ENCODE assay signal across 8 cellular contexts in the genomic region with DNA sequence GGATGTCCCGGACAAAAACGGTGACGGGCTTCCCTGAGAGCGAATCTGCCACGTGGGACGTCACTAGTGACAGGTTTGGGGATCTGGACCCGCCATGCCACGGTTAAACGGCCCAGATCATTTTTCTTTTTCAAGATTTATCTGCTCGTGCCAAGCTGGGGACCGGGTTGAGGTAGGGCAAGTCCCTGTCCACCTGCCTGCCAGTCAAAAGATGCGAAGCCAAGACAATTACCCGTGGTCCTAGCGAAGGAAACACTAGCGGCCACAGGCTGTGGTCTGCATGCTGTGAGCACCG. TPM values are rescaled to one million over a fixed set of nuclear protein-coding genes. Genes with fewer than 3 reads are reported as not detected.
DNase-seq lines count a peak whose midpoint lies in the region; ATAC-seq, FAIRE-seq and TF ChIP-seq lines count a peak whose summit lies in the region.

No MANE protein-coding gene starts in this region.

- H3K79me2 ChIP-seq in endothelial cell of umbilical vein (ENCODE audit: control insufficient read depth, insufficient read depth, low read length): no peaks in the 10 kb centered on the region

- DNase-seq in NT2/D1 (ENCODE audit: low read depth, low spot score) (no peak), endothelial cell of umbilical vein (ENCODE audit: low read depth, low spot score) (no peak), osteocyte (ENCODE audit: extremely low spot score, unreplicated experiment) (no peak), retina (no peak)

- BruUV-seq in endothelial cell of umbilical vein (replicated peaks; lab: Mats Ljungman, UMichigan): no TSS peak

- no peaks in the 10 kb centered on the region for H4K20me1 ChIP-seq in endothelial cell of umbilical vein (replicated peaks; ENCODE audit: control insufficient read depth, extremely low read depth, insufficient read depth, low read length)

- intact Hi-C loops in endothelial cell of umbilical vein (cut with micrococcal nuclease): loop anchor here (2.0 kb wide), 1 partner anchor 32 kb away; no protein-coding TSS in a partner anchor

- CTCF ChIA-PET in endothelial cell of umbilical vein (lab: Charles Lee): interaction anchor here (0.8 to 2.3 kb wide), 10 partner anchors 9 to 223 kb away, joined by 3 to 23 read pairs (median 6); partner anchors contain the start of gene ATF3

- H3K4me3 ChIP-seq in GM08714 (ENCODE audit: low read length) (peak overlapping the region; percentile 64), NT2/D1 (ENCODE audit: insufficient read length, low read depth) (peak overlapping the region; percentile 51), endothelial cell of umbilical vein (replicated peaks in 1 of 3; ENCODE audit: insufficient read depth in 1 of 3, low read depth in 1 of 3, low read length in 3 of 3) (peak overlapping the region; percentile 34 to 47 (median 38))

- H3K9me3 ChIP-seq in NT2/D1 (ENCODE audit: insufficient read depth, low read length): no peaks in the 10 kb centered on the region
- no peaks in the 10 kb centered on the region for H3K9me3 ChIP-seq in endothelial cell of umbilical vein (replicated peaks; ENCODE audit: control insufficient read depth, insufficient read depth, low read length)

- dilution Hi-C loops in endothelial cell of umbilical vein (cut with MboI; ENCODE audit: extremely low pct_ligation_motif_present, low sequenced_read_pairs): no loop called here

- FAIRE-seq in endothelial cell of umbilical vein (lab: Jason Lieb, UNC): no peak

- peak overlapping the region; percentile 73 for H3K4me3 Mint-ChIP-seq in osteocyte (ENCODE audit: unreplicated experiment)

- H3K27ac Mint-ChIP-seq in osteocyte (ENCODE audit: unreplicated experiment): peak overlapping the region; percentile 59

- H3K27ac ChIP-seq in endothelial cell of umbilical vein (ENCODE audit: insufficient read depth, low read depth, low read length): no peak overlapping the region

- TF ChIP-seq CTCF in endothelial cell of umbilical vein (IDR thresholded peaks at IDR 0.05; ENCODE audit: extremely low read depth in 1 of 2, insufficient read depth in 1 of 2, low read depth in 1 of 2, low read length in 2 of 2) (no peak), osteocyte (IDR thresholded peaks at IDR 0.05) (no peak)

- H3K9ac ChIP-seq in NT2/D1 (ENCODE audit: insufficient read length, low read depth): peak overlapping the region; percentile 57
- H3K9ac ChIP-seq in endothelial cell of umbilical vein (replicated peaks; ENCODE audit: extremely low read depth, insufficient read depth, low read length): no peak overlapping the region

- H3K27me3 Mint-ChIP-seq in osteocyte (ENCODE audit: unreplicated experiment): peaks cover 14% of the 10 kb centered on the region

- H3K36me3 ChIP-seq in NT2/D1 (ENCODE audit: insufficient read depth, insufficient read length, low read length) (no peaks in the 10 kb centered on the region), endothelial cell of umbilical vein (ENCODE audit: control insufficient read depth in 2 of 2, extremely low read depth in 1 of 2, insufficient read depth in 2 of 2, low read length in 2 of 2) (no peaks in the 10 kb centered on the region)

- H3K4me1 ChIP-seq in NT2/D1 (ENCODE audit: insufficient read depth, insufficient read length) (peaks cover 4% of the 10 kb centered on the region), endothelial cell of umbilical vein (ENCODE audit: control insufficient read depth, extremely low read depth, insufficient read depth, low read length) (peaks cover 16% of the 10 kb centered on the region)

- no peaks in the 10 kb centered on the region for H3K9me3 Mint-ChIP-seq in osteocyte (ENCODE audit: unreplicated experiment)

- H2AFZ ChIP-seq in endothelial cell of umbilical vein (ENCODE audit: low read depth, low read length): peak overlapping the region; percentile 70

- peaks cover 76% of the 10 kb centered on the region for H3K27me3 ChIP-seq in NT2/D1 (ENCODE audit: insufficient read depth, insufficient read length)
- peaks cover 35 to 53% of the 10 kb centered on the region in 2 experiments for H3K27me3 ChIP-seq in endothelial cell of umbilical vein (ENCODE audit: control insufficient read depth in 2 of 2, insufficient read depth in 2 of 2, low read length in 2 of 2)

- no peak for ATAC-seq in GM19455 (IDR thresholded peaks at IDR 0.05; ENCODE audit: unreplicated experiment)
- ATAC-seq in GM21619 (IDR thresholded peaks at IDR 0.05; ENCODE audit: unreplicated experiment): no peak
- ATAC-seq in GM19452 (IDR thresholded peaks at IDR 0.05; ENCODE audit: unreplicated experiment): no peak

- no peaks in the 10 kb centered on the region for H3K36me3 Mint-ChIP-seq in osteocyte (ENCODE audit: unreplicated experiment)

- H3K4me2 ChIP-seq in endothelial cell of umbilical vein (ENCODE audit: insufficient read depth, low read length): peak overlapping the region; percentile 57

- no peak for TF ChIP-seq POLR2A in endothelial cell of umbilical vein (IDR thresholded peaks at IDR 0.05; ENCODE audit: low read depth, low read length)

- H3K9me1 ChIP-seq in endothelial cell of umbilical vein (replicated peaks; ENCODE audit: control insufficient read depth, extremely low read depth, insufficient read depth, low read length): no peaks in the 10 kb centered on the region

- H3K4me1 Mint-ChIP-seq in osteocyte (ENCODE audit: unreplicated experiment): peaks cover 9% of the 10 kb centered on the region

- POLR2A ChIA-PET in endothelial cell of umbilical vein (lab: Charles Lee): interaction anchor here (2.0 kb wide), 1 partner anchor 92 kb away, joined by 6 read pairs; the partner anchor contains the start of gene ATF3

TF ChIP-seq in endothelial cell of umbilical vein, 7 proteins besides CTCF, POLR2A, EP300 and RAD21:
- TF ChIP-seq GATA2 (IDR thresholded peaks at IDR 0.05; ENCODE audit: insufficient read depth, insufficient read length, low read depth, low read length) (no peak), JUN (IDR thresholded peaks at IDR 0.05; ENCODE audit: borderline replicate concordance, insufficient read depth, insufficient read length, low read depth) (no peak)

RNA-seq across cellular contexts. Expression of gene BATF3, which starts 0.9 kb away (rescaled TPM):
- 0.25 and 1.9 TPM in 2 replicates for total RNA-seq in endothelial cell of umbilical vein
- 0.69 and 1.3 TPM in 2 replicates for polyA plus RNA-seq in endothelial cell of umbilical vein
- 0.39 and 0.62 TPM in 2 replicates for polyA plus RNA-seq in endothelial cell of umbilical vein (2011; cell fraction: cytosol; rRNA removed)
- 0.68 and 0.84 TPM in 2 replicates for polyA plus RNA-seq in endothelial cell of umbilical vein (2011; cell fraction: nucleus; rRNA removed)
- polyA plus RNA-seq in endothelial cell of umbilical vein (2012): 0.68 TPM in 1 of 2 replicates, not detected in the other
- not detected in 2 replicates for polyA minus RNA-seq in endothelial cell of umbilical vein
- not detected for polyA minus RNA-seq in endothelial cell of umbilical vein (2011; cell fraction: cytosol; rRNA and poly(A)+ RNA removed)
- 0.29 and 0.96 TPM in 2 replicates for polyA minus RNA-seq in endothelial cell of umbilical vein (2011; cell fraction: nucleus; rRNA and poly(A)+ RNA removed)
- total RNA-seq in osteocyte: 0.56 and 0.71 TPM in 2 replicates
